In genomic region chr4:12411072-12411471, GRCh38 we compare ENCODE assay signal across 21 cellular contexts.
"Had no signal": no experiment of that assay in that cellular context is flagged by ENCODE, and none has a peak within 500 bp of the region (broad histone marks: within the 10 kb centered on the region; RNA-seq: fewer than 3 reads in every experiment).

No MANE protein-coding gene starts in this region.

- H3K9me3 ChIP-seq: colonic mucosa, tibial artery had no signal

- H3K27ac Mint-ChIP-seq: activated naive CD4-positive, alpha-beta T cell treated with anti-CD3 and anti-CD28 coated beads, Interleukin-2, amount 50 U/mL, for 72 hours; endodermal cell; nephron had no signal

- H3K27me3 ChIP-seq: colonic mucosa, tibial artery had no signal

- H3K4me3 Mint-ChIP-seq: endodermal cell, nephron had no signal

- H3K27ac ChIP-seq: colonic mucosa, tibial artery, WERI-Rb-1 had no signal

- H3K4me3 ChIP-seq: colonic mucosa, tibial artery had no signal

- ATAC-seq: activated naive CD4-positive, alpha-beta T cell treated with anti-CD3 and anti-CD28 coated beads, Interleukin-2, amount 50 U/mL, for 72 hours; left lobe of liver; stimulated activated naive CD8-positive, alpha-beta T cell treated with anti-CD3 and anti-CD28 coated beads, Interleukin-15, Interleukin-2, amounts not matched to agents 100 U/mL and 50 U/mL, for 24 hours had no signal

- H3K9me3 Mint-ChIP-seq: nephron had no signal

- H3K4me1 Mint-ChIP-seq: endodermal cell had no signal

- DNase-seq: activated CD4-positive, alpha-beta T cell treated with anti-CD3 and anti-CD28 coated beads for 1 hour; activated CD8-positive, alpha-beta memory T cell treated with anti-CD3 and anti-CD28 coated beads for 24 hours; activated CD8-positive, alpha-beta memory T cell treated with anti-CD3 and anti-CD28 coated beads, Interleukin-2, amount 50 U/mL, for 48 hours; activated gamma-delta T cell; activated T-cell treated with anti-CD3 and anti-CD28 coated beads, Interleukin-2, amount 50 U/mL, for 48 hours; central memory CD4-positive, alpha-beta T cell; colonic mucosa; endodermal cell; erythroblast; hippocampal formation; midbrain; stimulated activated CD4-positive, alpha-beta T cell treated with anti-CD3 and anti-CD28 coated beads, Interleukin-2, amount 100 ng/mL, for 24 hours; stimulated activated naive CD8-positive, alpha-beta T cell treated with anti-CD3 and anti-CD28 coated beads, Interleukin-15, Interleukin-2, amounts not matched to agents 100 U/mL and 50 U/mL, for 24 hours; substantia nigra; SW 1271; T-helper 2 cell; WERI-Rb-1 had no signal

- H3K36me3 Mint-ChIP-seq: activated naive CD4-positive, alpha-beta T cell treated with anti-CD3 and anti-CD28 coated beads, Interleukin-2, amount 50 U/mL, for 72 hours had no signal
